29 cellular contexts compared by ENCODE assay signal in genomic region chr13:50038266-50038665, GRCh38.
"Had no signal": no experiment of that assay in that cellular context is flagged by ENCODE, and none has a peak within 500 bp of the region (broad histone marks: within the 10 kb centered on the region; RNA-seq: fewer than 3 reads in every experiment).

No MANE protein-coding gene starts in this region.

- H3K27ac ChIP-seq: dorsolateral prefrontal cortex, epithelial cell of prostate, gastrocnemius medialis, heart left ventricle, hepatocyte, left lung, prostate gland, right atrium auricular region, sigmoid colon, testis, tibial artery, upper lobe of left lung had no signal

- H3K4me3 ChIP-seq: dorsolateral prefrontal cortex, gastrocnemius medialis, heart left ventricle, hepatocyte, left lung, prostate gland, right atrium auricular region, sigmoid colon, testis, tibial artery, upper lobe of left lung had no signal

- FAIRE-seq: colon, kidney, urothelium cell line had no signal

- H3K27me3 Mint-ChIP-seq: naive thymus-derived CD4-positive, alpha-beta T cell; stimulated activated memory B cell treated with anti-CD40 and anti-IgM and Interleukin-4, amounts not matched to agents 10 μg/mL and 1 μg/mL and 100 μg/mL, for 72 hours had no signal

- H2AFZ ChIP-seq: hepatocyte had no signal

- DNase-seq: dorsolateral prefrontal cortex; effector CD4-positive, alpha-beta T cell; foreskin fibroblast; gastrocnemius medialis; heart left ventricle; kidney; left cardiac atrium; left lung; mesenchymal stem cell; midbrain; naive thymus-derived CD4-positive, alpha-beta T cell; nucleus accumbens; sigmoid colon; stimulated activated CD4-positive, alpha-beta T cell treated with anti-CD3 and anti-CD28 coated beads, Interleukin-2, amount 100 ng/mL, for 24 hours; stimulated activated CD4-positive, alpha-beta T cell treated with anti-CD3 and anti-CD28 coated beads, Interleukin-4, amount 100 ng/mL, for 24 hours; stimulated activated naive CD8-positive, alpha-beta T cell treated with anti-CD3 and anti-CD28 coated beads, Interleukin-15, Interleukin-2, amounts not matched to agents 100 U/mL and 50 U/mL, for 24 hours; substantia nigra; testis; tibial artery; upper lobe of left lung had no signal

- H3K4me1 Mint-ChIP-seq: nephron had no signal

- H3K36me3 ChIP-seq: prostate gland, right atrium auricular region, upper lobe of left lung had no signal

- H3K9me3 Mint-ChIP-seq: naive thymus-derived CD4-positive, alpha-beta T cell; nephron; stimulated activated memory B cell treated with anti-CD40 and anti-IgM and Interleukin-4, amounts not matched to agents 10 μg/mL and 1 μg/mL and 100 μg/mL, for 72 hours had no signal

- H3K4me3 Mint-ChIP-seq: naive thymus-derived CD4-positive, alpha-beta T cell; nephron; stimulated activated memory B cell treated with anti-CD40 and anti-IgM and Interleukin-4, amounts not matched to agents 10 μg/mL and 1 μg/mL and 100 μg/mL, for 72 hours had no signal

- H3K79me2 ChIP-seq: hepatocyte had no signal

- H3K4me1 ChIP-seq: gastrocnemius medialis, left lung, prostate gland, sigmoid colon, testis, upper lobe of left lung had no signal

- H3K27me3 ChIP-seq: dorsolateral prefrontal cortex, gastrocnemius medialis, heart left ventricle, hepatocyte, left lung, right atrium auricular region, sigmoid colon, testis, tibial artery, upper lobe of left lung had no signal

- H3K9me3 ChIP-seq: gastrocnemius medialis, heart left ventricle, left lung, prostate gland, right atrium auricular region, sigmoid colon, testis, tibial artery, upper lobe of left lung had no signal

- ATAC-seq: esophagus mucosa; gastrocnemius medialis; heart left ventricle; left cardiac atrium; left lung; naive thymus-derived CD4-positive, alpha-beta T cell; stimulated activated memory B cell treated with anti-CD40 and anti-IgM and Interleukin-4, amounts not matched to agents 10 μg/mL and 1 μg/mL and 100 μg/mL, for 72 hours; stimulated activated naive CD8-positive, alpha-beta T cell treated with anti-CD3 and anti-CD28 coated beads, Interleukin-15, Interleukin-2, amounts not matched to agents 100 U/mL and 50 U/mL, for 24 hours had no signal

- H3K4me2 ChIP-seq: hepatocyte had no signal

- H3K27ac Mint-ChIP-seq: stimulated activated memory B cell treated with anti-CD40 and anti-IgM and Interleukin-4, amounts not matched to agents 10 μg/mL and 1 μg/mL and 100 μg/mL, for 72 hours had no signal
